8 cellular contexts compared by ENCODE assay signal in the genomic region with DNA sequence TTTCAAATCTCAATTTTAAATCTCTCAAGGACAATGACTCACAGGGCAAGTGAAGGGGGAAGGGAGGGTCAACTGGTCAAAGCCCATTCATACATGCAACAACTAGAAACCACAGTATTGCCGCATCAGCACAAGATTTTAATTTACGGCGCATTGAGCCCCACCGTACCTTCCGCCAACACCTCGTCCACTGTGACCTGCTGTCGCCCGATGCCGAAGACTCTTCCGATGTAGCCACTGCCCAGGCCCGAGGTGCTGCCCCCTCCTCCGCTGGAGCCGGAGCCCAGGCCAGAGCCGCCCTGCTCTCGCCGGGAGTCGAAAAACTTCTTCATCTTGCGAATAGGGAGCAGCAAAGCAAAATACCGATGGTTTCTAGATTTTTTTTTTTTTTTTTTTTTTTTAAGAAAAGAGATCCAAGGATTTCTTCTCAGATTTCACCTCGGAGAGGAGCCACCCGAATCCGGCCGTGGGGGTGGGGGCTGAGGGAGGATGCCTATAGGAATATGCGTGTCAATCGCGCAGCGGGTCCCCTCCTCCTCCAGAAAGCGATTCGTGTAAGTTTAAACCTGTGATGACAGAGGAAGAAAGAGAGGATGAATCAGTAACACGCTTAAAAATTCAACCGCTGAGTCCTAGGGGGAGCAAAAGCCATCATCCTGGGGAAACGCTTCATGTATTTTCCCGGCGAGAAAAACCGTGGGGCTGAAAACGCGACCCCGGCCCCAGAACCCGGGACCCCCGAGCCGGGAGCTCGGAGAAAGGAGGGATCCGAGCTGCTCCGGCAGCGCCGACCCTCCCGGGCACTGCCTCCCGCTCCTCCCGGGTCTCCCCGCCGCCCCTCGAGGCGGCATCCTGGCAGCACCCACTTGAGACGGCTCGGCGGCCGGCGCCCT. TPM values are rescaled to one million over a fixed set of nuclear protein-coding genes. Genes with fewer than 3 reads are reported as not detected.
A peak's percentile ranks its signal among the peaks of the same experiment; 100 is the strongest.
DNase-seq lines count a peak whose midpoint lies in the region; ATAC-seq, FAIRE-seq and TF ChIP-seq lines count a peak whose summit lies in the region.

No MANE protein-coding gene starts in this region.

- H3K9me3 ChIP-seq in neural progenitor cell (ENCODE audit: low read depth), result no peaks in the 10 kb centered on the region

- H3K27ac Mint-ChIP-seq in neural progenitor cell, result peak overlapping the region; percentile 97

- DNase-seq in COR-L47 (lab: John Stamatoyannopoulos, UW) (peak; percentile 29), RKO (ENCODE audit: low spot score) (peak; percentile 92), fibroblast of the conjunctiva (ENCODE audit: low read depth) (peak; percentile 85), neural progenitor cell (ENCODE audit: low spot score) (peak; percentile 72), frontal cortex (ENCODE audit: low spot score in 2 of 2) (no peak)
- peak; percentile 33 for DNase-seq in activated effector memory CD4-positive, alpha-beta T cell treated with Interleukin-2 at 50 U/mL for 16 hours

- peaks cover 2% of the 10 kb centered on the region for H3K36me3 Mint-ChIP-seq in neural progenitor cell

- H3K4me2 ChIP-seq in neural progenitor cell, result peak overlapping the region; percentile 94

- H3K4me1 ChIP-seq in neural progenitor cell, result peaks cover 31% of the 10 kb centered on the region

- no peaks in the 10 kb centered on the region for H3K36me3 ChIP-seq in neural progenitor cell

- H3K27me3 ChIP-seq in neural progenitor cell, result peaks cover 5% of the 10 kb centered on the region

- peak overlapping the region; percentile 98 for H2AFZ ChIP-seq in neural progenitor cell (replicated peaks)

- H3K4me3 ChIP-seq in neural progenitor cell, result peak overlapping the region; percentile 99

- H3K79me2 ChIP-seq in neural progenitor cell (ENCODE audit: low read depth), result peaks cover 47% of the 10 kb centered on the region

- peak; percentile 20 for TF ChIP-seq CTCF in neural progenitor cell (IDR thresholded peaks at IDR 0.05)

- FAIRE-seq in frontal cortex (lab: Jason Lieb, UNC), result no peak

- H3F3A ChIP-seq in neural progenitor cell (ENCODE audit: low read depth), result peaks cover 29% of the 10 kb centered on the region

- peaks cover 38% of the 10 kb centered on the region for H3K4me1 Mint-ChIP-seq in neural progenitor cell

- ATAC-seq in HG03432 (IDR thresholded peaks at IDR 0.05; ENCODE audit: unreplicated experiment), result peak; percentile 4

- H3K27me3 Mint-ChIP-seq in neural progenitor cell (ENCODE audit: insufficient read depth, low read depth), result peaks cover 8% of the 10 kb centered on the region

- peaks cover 6% of the 10 kb centered on the region for H4K20me1 ChIP-seq in neural progenitor cell (ENCODE audit: low read depth)

- H3K27ac ChIP-seq in neural progenitor cell (peak overlapping the region; percentile 48), temporal lobe (ENCODE audit: low read depth, low read length) (peak overlapping the region; percentile 77)

- peak overlapping the region; percentile 68 for H3K9ac ChIP-seq in neural progenitor cell

- H3K9me3 Mint-ChIP-seq in neural progenitor cell, result no peaks in the 10 kb centered on the region

- peak overlapping the region; percentile 99 for H3K4me3 Mint-ChIP-seq in neural progenitor cell

RNA-seq across cellular contexts. Expression of a gene that starts 0.6 kb away (rescaled TPM):
- 11.8 and 20.8 TPM in 2 replicates for total RNA-seq in neural progenitor cell (ENCODE audit: low replicate concordance)
- total RNA-seq in temporal lobe, result 37.4 TPM
- 31.4 TPM for total RNA-seq in frontal cortex

Comparison
In these comparisons a context has a peak if more than half of its experiments do, and no peak if none do; other contexts are left out.
1. DNase-seq: peak in COR-L47 (single experiment), RKO (single experiment), activated effector memory CD4-positive, alpha-beta T cell treated with Interleukin-2 at 50 U/mL for 16 hours (single experiment), fibroblast of the conjunctiva (single experiment) and neural progenitor cell (single experiment); none in frontal cortex (0 of 2).